In genomic region chr6:53059648-53060589, GRCh38 we compare ENCODE assay signal across 9 cellular contexts. TPM values are rescaled to one million over a fixed set of nuclear protein-coding genes. Genes with fewer than 3 reads are reported as not detected.
DNase-seq lines count a peak whose midpoint lies in the region; ATAC-seq and TF ChIP-seq lines count a peak whose summit lies in the region.
"Had no signal": no experiment of that assay in that cellular context is flagged by ENCODE, and none has a peak within 500 bp of the region (broad histone marks: within the 10 kb centered on the region; RNA-seq: fewer than 3 reads in every experiment).

No MANE protein-coding gene starts in this region.

- TF ChIP-seq CTCF in esophagus muscularis mucosa (IDR thresholded peaks at IDR 0.05) (no peak), psoas muscle (IDR thresholded peaks at IDR 0.05) (no peak)

- TF ChIP-seq POLR2A in esophagus muscularis mucosa (IDR thresholded peaks at IDR 0.05; ENCODE audit: low read depth), result no peak

- intact Hi-C loops in esophagus muscularis mucosa (cut with DNase I) (no loop called here), psoas muscle (cut with DNase I) (loop anchor here in 1 of 2 donors (5.0 kb wide), 1 partner anchor 178 kb away; no protein-coding TSS in a partner anchor)

- H3K9me3 ChIP-seq in esophagus muscularis mucosa, result no peaks in the 10 kb centered on the region
- H3K9me3 ChIP-seq in psoas muscle, result no peaks in the 10 kb centered on the region
- H3K9me3 ChIP-seq: Peyer's patch had no signal

- H3K27ac ChIP-seq in esophagus muscularis mucosa (replicated peaks in 1 of 4) (peak overlapping the region; percentile 91 to 96 (median 95)), psoas muscle (peak overlapping the region; percentile 93)

- ATAC-seq in psoas muscle (no peak), HG02571 (IDR thresholded peaks at IDR 0.05; ENCODE audit: unreplicated experiment) (no peak)

- H3K4me1 ChIP-seq in esophagus muscularis mucosa, result peaks cover 56 to 72% (median 71%) of the 10 kb centered on the region in 4 donors
- peaks cover 48% of the 10 kb centered on the region for H3K4me1 ChIP-seq in psoas muscle

- no peak for TF ChIP-seq EP300 in esophagus muscularis mucosa (IDR thresholded peaks at IDR 0.05)

- DNase-seq in ELF-1 (ENCODE audit: low read depth, low spot score) (peak; percentile 23), RPMI7951 (ENCODE audit: low read depth) (peak; percentile 14), esophagus muscularis mucosa (ENCODE audit: extremely low spot score) (no peak), psoas muscle (no peak), ecto neural progenitor cell (ENCODE audit: low spot score) (no peak), medulla oblongata (ENCODE audit: extremely low spot score) (no peak)
- no peak for DNase-seq in effector CD4-positive, alpha-beta T cell
- DNase-seq: Peyer's patch had no signal

- 30% methylated on average over 3 of the region's 3 CpGs for WGBS in esophagus muscularis mucosa
- WGBS in psoas muscle, 3 donors, result 18 to 24% (median 20%) methylated on average over 3 of the region's 3 CpGs

- no peaks in the 10 kb centered on the region for H3K27me3 ChIP-seq in esophagus muscularis mucosa
- no peaks in the 10 kb centered on the region for H3K27me3 ChIP-seq in psoas muscle (ENCODE audit: insufficient read depth in 3 of 3, low read length in 2 of 3)
- H3K27me3 ChIP-seq: Peyer's patch had no signal

- H3K4me3 ChIP-seq in esophagus muscularis mucosa (peak overlapping the region; percentile 64 to 96 (median 87)), psoas muscle (peak overlapping the region; percentile 93)

- no peaks in the 10 kb centered on the region for H3K36me3 ChIP-seq in esophagus muscularis mucosa
- H3K36me3 ChIP-seq in psoas muscle (ENCODE audit: insufficient read depth in 1 of 2, low read depth in 1 of 2), result no peaks in the 10 kb centered on the region
- H3K36me3 ChIP-seq: Peyer's patch had no signal

RNA-seq across cellular contexts. Expression of gene CILK1, which starts 1.7 kb away (rescaled TPM):
- total RNA-seq in RPMI7951 (2014; rRNA removed; shearing (Covaris generic)), result 16.0 and 19.0 TPM in 2 replicates
- total RNA-seq in esophagus muscularis mucosa (10 to 100 TPM; 19.9 to 30.0 (median 24.4) TPM), psoas muscle (1 to 10 TPM; 3.0 to 4.3 (median 3.6) TPM)
- polyA plus RNA-seq in psoas muscle, result 1 to 10 TPM in 2 of 3 donors, under 1 TPM in 1; 0.49 to 5.5 (median 2.1) TPM

RNA-seq across cellular contexts. Expression of gene FBXO9, which starts 5.3 kb away (rescaled TPM):
- total RNA-seq in RPMI7951 (2014; rRNA removed; shearing (Covaris generic)), result 28.7 and 43.4 TPM in 2 replicates
- total RNA-seq in esophagus muscularis mucosa (10 to 100 TPM; 58.5 to 95.5 (median 73.1) TPM), psoas muscle (10 to 100 TPM; 34.6 to 74.2 (median 46.0) TPM)
- 10 to 100 TPM; 23.2 to 49.8 (median 29.8) TPM for polyA plus RNA-seq in psoas muscle

Comparison
In these comparisons a context has a peak if more than half of its experiments do, and no peak if none do; other contexts are left out.
1. DNase-seq: peak in ELF-1 (single experiment) and RPMI7951 (single experiment); none in esophagus muscularis mucosa (single experiment), psoas muscle (0 of 2), ecto neural progenitor cell (single experiment), medulla oblongata (single experiment) and effector CD4-positive, alpha-beta T cell (single experiment).